In genomic region chr7:121372376-121373024, GRCh38 we compare ENCODE assay signal across 9 cellular contexts. TPM values are rescaled to one million over a fixed set of nuclear protein-coding genes. Genes with fewer than 3 reads are reported as not detected.
DNase-seq lines count a peak whose midpoint lies in the region; ATAC-seq lines count a peak whose summit lies in the region.
"Had no signal": no experiment of that assay in that cellular context is flagged by ENCODE, and none has a peak within 500 bp of the region (broad histone marks: within the 10 kb centered on the region; RNA-seq: fewer than 3 reads in every experiment).

No MANE protein-coding gene starts in this region.

- no peaks in the 10 kb centered on the region for H3K27me3 Mint-ChIP-seq in activated naive CD4-positive, alpha-beta T cell treated with anti-CD3 and anti-CD28 coated beads, Interleukin-2, amount 10 ng/mL, durations not matched to agents 7 days and 5 days
- no peaks in the 10 kb centered on the region for H3K27me3 Mint-ChIP-seq in activated T-helper 17 cell treated with anti-CD3 and anti-CD28 coated beads, Interleukin-2, amount 50 U/mL, for 72 hours
- no peaks in the 10 kb centered on the region for H3K27me3 Mint-ChIP-seq in stimulated activated naive CD8-positive, alpha-beta T cell treated with anti-CD3 and anti-CD28 coated beads, Interleukin-15, amount 100 ng/mL, for 72 hours

- no peak for DNase-seq in activated naive CD4-positive, alpha-beta T cell treated with anti-CD3 and anti-CD28 coated beads, Interleukin-2, amount 10 ng/mL, durations not matched to agents 7 days and 5 days
- no peak for DNase-seq in activated naive CD4-positive, alpha-beta T cell treated with anti-CD3 and anti-CD28 coated beads, Interleukin-2, amount 50 U/mL, for 16 hours
- DNase-seq in stimulated activated naive CD8-positive, alpha-beta T cell treated with anti-CD3 and anti-CD28 coated beads, Interleukin-15, amount 100 ng/mL, for 72 hours: no peak
- DNase-seq in putamen (ENCODE audit: low spot score) (no peak), DMS79 (lab: John Stamatoyannopoulos, UW) (no peak), sciatic nerve (ENCODE audit: low spot score) (no peak)

- no peaks in the 10 kb centered on the region for H3K9me3 Mint-ChIP-seq in activated naive CD4-positive, alpha-beta T cell treated with anti-CD3 and anti-CD28 coated beads, Interleukin-2, amount 10 ng/mL, durations not matched to agents 7 days and 5 days
- no peaks in the 10 kb centered on the region for H3K9me3 Mint-ChIP-seq in activated T-helper 17 cell treated with anti-CD3 and anti-CD28 coated beads, Interleukin-2, amount 50 U/mL, for 72 hours
- no peaks in the 10 kb centered on the region for H3K9me3 Mint-ChIP-seq in stimulated activated naive CD8-positive, alpha-beta T cell treated with anti-CD3 and anti-CD28 coated beads, Interleukin-15, amount 100 ng/mL, for 72 hours

- CTCF ChIA-PET in activated naive CD4-positive, alpha-beta T cell treated with anti-CD3 and anti-CD28 coated beads, Interleukin-2, amount 10 ng/mL, durations not matched to agents 7 days and 5 days (lab: Charles Lee): interaction anchor here (0.9 to 2.0 kb wide), 4 partner anchors 24 to 171 kb away, joined by 3 to 9 read pairs (median 4); partner anchors contain the start of gene FAM3C

- peak overlapping the region; percentile 66 for H3K27ac Mint-ChIP-seq in activated naive CD4-positive, alpha-beta T cell treated with anti-CD3 and anti-CD28 coated beads, Interleukin-2, amount 10 ng/mL, durations not matched to agents 7 days and 5 days
- peak overlapping the region; percentile 78 for H3K27ac Mint-ChIP-seq in activated T-helper 17 cell treated with anti-CD3 and anti-CD28 coated beads, Interleukin-2, amount 50 U/mL, for 72 hours
- H3K27ac Mint-ChIP-seq in stimulated activated naive CD8-positive, alpha-beta T cell treated with anti-CD3 and anti-CD28 coated beads, Interleukin-15, amount 100 ng/mL, for 72 hours: peak overlapping the region in 1 of 2 donors; percentile 81

- intact Hi-C loops in sciatic nerve (cut with DNase I): no loop called here

- peaks cover 26% of the 10 kb centered on the region for H3K4me1 Mint-ChIP-seq in activated naive CD4-positive, alpha-beta T cell treated with anti-CD3 and anti-CD28 coated beads, Interleukin-2, amount 10 ng/mL, durations not matched to agents 7 days and 5 days
- peaks cover 11% of the 10 kb centered on the region for H3K4me1 Mint-ChIP-seq in activated T-helper 17 cell treated with anti-CD3 and anti-CD28 coated beads, Interleukin-2, amount 50 U/mL, for 72 hours
- peaks cover 33% of the 10 kb centered on the region for H3K4me1 Mint-ChIP-seq in stimulated activated naive CD8-positive, alpha-beta T cell treated with anti-CD3 and anti-CD28 coated beads, Interleukin-15, amount 100 ng/mL, for 72 hours

- H3K36me3 Mint-ChIP-seq in activated naive CD4-positive, alpha-beta T cell treated with anti-CD3 and anti-CD28 coated beads, Interleukin-2, amount 10 ng/mL, durations not matched to agents 7 days and 5 days: peaks cover 25% of the 10 kb centered on the region
- peaks cover 69% of the 10 kb centered on the region for H3K36me3 Mint-ChIP-seq in activated T-helper 17 cell treated with anti-CD3 and anti-CD28 coated beads, Interleukin-2, amount 50 U/mL, for 72 hours (ENCODE audit: low read depth)

- no peak overlapping the region for H3K4me3 Mint-ChIP-seq in activated naive CD4-positive, alpha-beta T cell treated with anti-CD3 and anti-CD28 coated beads, Interleukin-2, amount 10 ng/mL, durations not matched to agents 7 days and 5 days
- H3K4me3 Mint-ChIP-seq in activated T-helper 17 cell treated with anti-CD3 and anti-CD28 coated beads, Interleukin-2, amount 50 U/mL, for 72 hours: peak overlapping the region; percentile 37
- peak overlapping the region; percentile 12 to 36 for H3K4me3 Mint-ChIP-seq in stimulated activated naive CD8-positive, alpha-beta T cell treated with anti-CD3 and anti-CD28 coated beads, Interleukin-15, amount 100 ng/mL, for 72 hours

- ATAC-seq in HG03060 (IDR thresholded peaks at IDR 0.05; ENCODE audit: low read depth, unreplicated experiment) (peak; percentile 89), sciatic nerve (no peak)
- peak; percentile 91 for ATAC-seq in activated T-helper 17 cell treated with anti-CD3 and anti-CD28 coated beads, Interleukin-2, amount 50 U/mL, for 72 hours (replicated peaks)
- peak; percentile 92 for ATAC-seq in stimulated activated naive CD8-positive, alpha-beta T cell treated with anti-CD3 and anti-CD28 coated beads, Interleukin-15, amount 100 ng/mL, for 72 hours

RNA-seq across cellular contexts. Expression of gene FAM3C, which starts 23.6 kb away (rescaled TPM):
- 10 to 100 TPM; 18.5 to 22.8 TPM for total RNA-seq in activated T-helper 17 cell treated with anti-CD3 and anti-CD28 coated beads, Interleukin-2, amount 50 U/mL, for 72 hours
- 56.2 TPM for total RNA-seq in sciatic nerve

RNA-seq across cellular contexts. Expression of gene WNT16, which starts 43.7 kb away (rescaled TPM):
- total RNA-seq in activated T-helper 17 cell treated with anti-CD3 and anti-CD28 coated beads, Interleukin-2, amount 50 U/mL, for 72 hours: not detected
- total RNA-seq in sciatic nerve: not detected
- total RNA-seq: SJSA1 had no signal
